1 cellular context compared by ENCODE assay signal in genomic region chr6:70411542-70411941, GRCh38.
TF ChIP-seq lines count a peak whose summit lies in the region.

No MANE protein-coding gene starts in this region.

TF ChIP-seq in HCT116, 20 proteins besides CTCF, POLR2A, EP300 and RAD21 (continued from another document):
- TF ChIP-seq TCF7L2 (IDR thresholded peaks at IDR 0.05; ENCODE audit: borderline replicate concordance, extremely low read depth, insufficient read depth, insufficient read length) (no peak), ZFX (IDR thresholded peaks at IDR 0.05) (no peak), SIN3A (IDR thresholded peaks at IDR 0.05; ENCODE audit: low read depth) (no peak), ATF3 (IDR thresholded peaks at IDR 0.05) (no peak), POLR2AphosphoS5 (IDR thresholded peaks at IDR 0.05; ENCODE audit: low read depth, low read length) (no peak), FOSL1 (IDR thresholded peaks at IDR 0.05; ENCODE audit: low read depth) (no peak), EZH2phosphoT487 (IDR thresholded peaks at IDR 0.05; ENCODE audit: borderline replicate concordance) (no peak), ZNF274 (IDR thresholded peaks at IDR 0.05; ENCODE audit: low read depth, low read length) (no peak), CBX3 (IDR thresholded peaks at IDR 0.05; ENCODE audit: low read depth) (no peak), MAX (IDR thresholded peaks at IDR 0.05) (no peak), ELF1 (IDR thresholded peaks at IDR 0.05; ENCODE audit: borderline replicate concordance, low read depth) (no peak)
